8 cellular contexts compared by ENCODE assay signal in genomic region chr13:100100115-100100879, GRCh38. TPM values are rescaled to one million over a fixed set of nuclear protein-coding genes. Genes with fewer than 3 reads are reported as not detected.
DNase-seq lines count a peak whose midpoint lies in the region; FAIRE-seq and TF ChIP-seq lines count a peak whose summit lies in the region.

No MANE protein-coding gene starts in this region.

- H2AFZ ChIP-seq in keratinocyte (ENCODE audit: control insufficient read depth, low read length) (peak overlapping the region; percentile 73), smooth muscle cell (ENCODE audit: low read depth) (no peak overlapping the region)

- no peaks in the 10 kb centered on the region for H3K27me3 ChIP-seq in keratinocyte (ENCODE audit: control insufficient read depth, extremely low read depth, insufficient read depth, low read length)
- no peaks in the 10 kb centered on the region for H3K27me3 ChIP-seq in smooth muscle cell (ENCODE audit: low read depth)

- H3K9me1 ChIP-seq in keratinocyte (ENCODE audit: control insufficient read depth, extremely low read depth, insufficient read depth, low read length) = no peaks in the 10 kb centered on the region

- H3K4me2 ChIP-seq in keratinocyte (ENCODE audit: control insufficient read depth, extremely low read depth, insufficient read depth, low read depth, low read length) (peak overlapping the region; percentile 88), smooth muscle cell (no peak overlapping the region)

- POLR2A ChIA-PET in HEK293 (lab: Yijun Ruan, JAX) = interaction anchor here (1.0 to 1.9 kb wide), 2 partner anchors 11 to 117 kb away, joined by 4 to 9 read pairs; partner anchors contain the start of gene PCCA

- H3K36me3 ChIP-seq in HEK293 (ENCODE audit: control insufficient read depth in 2 of 2, insufficient read depth in 1 of 2, low read length in 2 of 2) (peaks cover 0 to 5% of the 10 kb centered on the region in 2 experiments; a peak in 1 of 3 replicates), keratinocyte (ENCODE audit: control insufficient read depth in 2 of 2, extremely low read depth in 1 of 2, insufficient read depth in 2 of 2, low read length in 2 of 2) (no peaks in the 10 kb centered on the region), smooth muscle cell (ENCODE audit: low read depth) (no peaks in the 10 kb centered on the region)

- H3K9ac ChIP-seq in keratinocyte (ENCODE audit: control insufficient read depth, extremely low read depth, insufficient read depth, low read length) (peak overlapping the region; percentile 22), smooth muscle cell (ENCODE audit: low read depth) (no peak overlapping the region)

- TF ChIP-seq CTCF in HEK293 (tag by site-specific recombination; IDR thresholded peaks at IDR 0.05) (no peak), keratinocyte (optimal IDR thresholded peaks at IDR 0.05 in 1 of 3, IDR thresholded peaks at IDR 0.05 in 1 of 3, conservative IDR thresholded peaks at IDR 0.05 in 1 of 3; ENCODE audit: extremely low read depth in 1 of 3, insufficient read depth in 2 of 3, low read length in 3 of 3) (no peak), smooth muscle cell (IDR thresholded peaks at IDR 0.05; ENCODE audit: borderline replicate concordance, insufficient read depth, poor library complexity, severe bottlenecking) (no peak)

- H3K27ac ChIP-seq in HEK293 (ENCODE audit: extremely low read depth, low read depth, low read length) = no peak overlapping the region
- peak overlapping the region; percentile 79 for H3K27ac ChIP-seq in keratinocyte (ENCODE audit: control insufficient read depth, insufficient read depth, low read length)
- H3K27ac ChIP-seq in smooth muscle cell (ENCODE audit: low read depth) = peak overlapping the region; percentile 9

- WGBS in smooth muscle cell (ENCODE audit: low lambda C conversion rate) = 81% methylated on average over 10 of the region's 10 CpGs

- H3K9me3 ChIP-seq in HEK293 (ENCODE audit: control insufficient read depth, insufficient read depth, low read depth, low read length) (no peaks in the 10 kb centered on the region), keratinocyte (ENCODE audit: control insufficient read depth, low read depth, low read length) (no peaks in the 10 kb centered on the region), smooth muscle cell (replicated peaks; ENCODE audit: low read depth) (no peaks in the 10 kb centered on the region)

- H3K79me2 ChIP-seq in keratinocyte (ENCODE audit: control insufficient read depth, insufficient read depth, low read length) = peaks cover 3% of the 10 kb centered on the region
- peaks cover 57% of the 10 kb centered on the region for H3K79me2 ChIP-seq in smooth muscle cell (ENCODE audit: low read depth)

- H3K4me3 ChIP-seq in HEK293 (ENCODE audit: low read depth, low read length) (no peak overlapping the region), keratinocyte (ENCODE audit: control insufficient read depth in 2 of 3, extremely low read depth in 1 of 3, insufficient read depth in 2 of 3, low read depth in 1 of 3, low read length in 3 of 3) (peak overlapping the region in 2 of 3 experiments; percentile 13 to 48), smooth muscle cell (no peak overlapping the region)

- H3F3A ChIP-seq in smooth muscle cell (ENCODE audit: low read depth) = no peaks in the 10 kb centered on the region

- DNase-seq in astrocyte of the hippocampus (ENCODE audit: low read depth, low spot score) (peak; percentile 91), keratinocyte (ENCODE audit: low read depth, low spot score) (no peak), smooth muscle cell (lab: John Stamatoyannopoulos, UW; ENCODE audit: unreplicated experiment) (no peak), activated T-cell treated with anti-CD3 and anti-CD28 coated beads for 4 hours (no peak), UCSD-AML1 (lab: John Stamatoyannopoulos, UW; ENCODE audit: unreplicated experiment) (no peak), amniotic stem cell (lab: John Stamatoyannopoulos, UW) (no peak), GM19239 (ENCODE audit: insufficient read length, low spot score) (no peak)

- dilution Hi-C loops in keratinocyte (cut with MboI; ENCODE audit: extremely low pct_ligation_motif_present, low sequenced_read_pairs) = no loop called here

- H4K20me1 ChIP-seq in keratinocyte (ENCODE audit: control insufficient read depth, extremely low read depth, insufficient read depth, low read length) = no peaks in the 10 kb centered on the region
- H4K20me1 ChIP-seq in smooth muscle cell (ENCODE audit: low read depth) = peaks cover 82% of the 10 kb centered on the region

- FAIRE-seq in keratinocyte (lab: Jason Lieb, UNC) (peak; percentile 89), GM19239 (lab: Jason Lieb, UNC) (no peak)

- CTCF ChIA-PET in HEK293 (lab: Yijun Ruan, JAX) = no interaction called here

- H3K4me1 ChIP-seq in HEK293 (ENCODE audit: control insufficient read depth, insufficient read depth, low read length) (peaks cover 9% of the 10 kb centered on the region), keratinocyte (ENCODE audit: control insufficient read depth, extremely low read depth, insufficient read depth, low read length) (peaks cover 25% of the 10 kb centered on the region), smooth muscle cell (ENCODE audit: low read depth) (no peaks in the 10 kb centered on the region)

TF ChIP-seq in HEK293, 187 proteins besides CTCF, POLR2A, EP300 and RAD21 (continues in another document):
- TF ChIP-seq, protein P1, sequence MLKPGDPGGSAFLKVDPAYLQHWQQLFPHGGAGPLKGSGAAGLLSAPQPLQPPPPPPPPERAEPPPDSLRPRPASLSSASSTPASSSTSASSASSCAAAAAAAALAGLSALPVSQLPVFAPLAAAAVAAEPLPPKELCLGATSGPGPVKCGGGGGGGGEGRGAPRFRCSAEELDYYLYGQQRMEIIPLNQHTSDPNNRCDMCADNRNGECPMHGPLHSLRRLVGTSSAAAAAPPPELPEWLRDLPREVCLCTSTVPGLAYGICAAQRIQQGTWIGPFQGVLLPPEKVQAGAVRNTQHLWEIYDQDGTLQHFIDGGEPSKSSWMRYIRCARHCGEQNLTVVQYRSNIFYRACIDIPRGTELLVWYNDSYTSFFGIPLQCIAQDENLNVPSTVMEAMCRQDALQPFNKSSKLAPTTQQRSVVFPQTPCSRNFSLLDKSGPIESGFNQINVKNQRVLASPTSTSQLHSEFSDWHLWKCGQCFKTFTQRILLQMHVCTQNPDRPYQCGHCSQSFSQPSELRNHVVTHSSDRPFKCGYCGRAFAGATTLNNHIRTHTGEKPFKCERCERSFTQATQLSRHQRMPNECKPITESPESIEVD (tag by site-specific recombination; IDR thresholded peaks at IDR 0.05) = peak; percentile 74
- TF ChIP-seq GLI2 (tag by site-specific recombination; IDR thresholded peaks at IDR 0.05; ENCODE audit: borderline replicate concordance, low read depth) (no peak), ZNF404 (tag by site-specific recombination; IDR thresholded peaks at IDR 0.05) (no peak), SP3 (tag by site-specific recombination; IDR thresholded peaks at IDR 0.05) (no peak), MZF1 (tag by site-specific recombination; IDR thresholded peaks at IDR 0.05; ENCODE audit: borderline replicate concordance) (no peak), FEZF1 (tag by site-specific recombination; IDR thresholded peaks at IDR 0.05) (peak; percentile 87), ZNF600 (tag by site-specific recombination; IDR thresholded peaks at IDR 0.05) (peak; percentile 76), HIC1 (tag by site-specific recombination; IDR thresholded peaks at IDR 0.05) (no peak), PRDM1 (tag by site-specific recombination; IDR thresholded peaks at IDR 0.05) (0 out of 2 replicates have a peak, but pooled peaks have one; percentile 14)
- TF ChIP-seq, protein P2, sequence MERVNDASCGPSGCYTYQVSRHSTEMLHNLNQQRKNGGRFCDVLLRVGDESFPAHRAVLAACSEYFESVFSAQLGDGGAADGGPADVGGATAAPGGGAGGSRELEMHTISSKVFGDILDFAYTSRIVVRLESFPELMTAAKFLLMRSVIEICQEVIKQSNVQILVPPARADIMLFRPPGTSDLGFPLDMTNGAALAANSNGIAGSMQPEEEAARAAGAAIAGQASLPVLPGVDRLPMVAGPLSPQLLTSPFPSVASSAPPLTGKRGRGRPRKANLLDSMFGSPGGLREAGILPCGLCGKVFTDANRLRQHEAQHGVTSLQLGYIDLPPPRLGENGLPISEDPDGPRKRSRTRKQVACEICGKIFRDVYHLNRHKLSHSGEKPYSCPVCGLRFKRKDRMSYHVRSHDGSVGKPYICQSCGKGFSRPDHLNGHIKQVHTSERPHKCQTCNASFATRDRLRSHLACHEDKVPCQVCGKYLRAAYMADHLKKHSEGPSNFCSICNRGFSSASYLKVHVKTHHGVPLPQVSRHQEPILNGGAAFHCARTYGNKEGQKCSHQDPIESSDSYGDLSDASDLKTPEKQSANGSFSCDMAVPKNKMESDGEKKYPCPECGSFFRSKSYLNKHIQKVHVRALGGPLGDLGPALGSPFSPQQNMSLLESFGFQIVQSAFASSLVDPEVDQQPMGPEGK (tag by site-specific recombination; IDR thresholded peaks at IDR 0.05) = peak; percentile 39; the same call in 1 of the 2 replicates

RNA-seq across cellular contexts. Expression of gene PCCA, which starts 11.4 kb away (rescaled TPM):
- polyA plus RNA-seq in keratinocyte (3.6 to 8.1 TPM (median 4.1 TPM) in 3 replicates), smooth muscle cell (24.0 and 24.7 TPM in 2 replicates)
- polyA plus RNA-seq in keratinocyte (2011; ENCODE audit: low read depth) = 15.5 TPM
- 2.8 and 5.8 TPM in 2 replicates for polyA plus RNA-seq in keratinocyte (2011; cell fraction: cytosol; rRNA removed)
- polyA plus RNA-seq in keratinocyte (2011; cell fraction: nucleus; rRNA removed) = 9.5 and 13.4 TPM in 2 replicates
- polyA plus RNA-seq in keratinocyte (2012; ENCODE audit: low replicate concordance) = 8.0 and 10.0 TPM in 2 replicates
- polyA minus RNA-seq in keratinocyte = 1.2 to 24.2 TPM (median 12.8 TPM) in 3 replicates
- polyA minus RNA-seq in keratinocyte (2011; cell fraction: cytosol; rRNA and poly(A)+ RNA removed) = 10.7 TPM
- 12.6 and 29.6 TPM in 2 replicates for polyA minus RNA-seq in keratinocyte (2011; cell fraction: nucleus; rRNA and poly(A)+ RNA removed)
- total RNA-seq in smooth muscle cell = 19.5 and 19.6 TPM in 2 replicates

Comparison
In these comparisons a context has a peak if more than half of its experiments do, and no peak if none do; other contexts are left out.
1. H3K4me3 ChIP-seq: peak in keratinocyte (2 of 3); none in HEK293 (single experiment) and smooth muscle cell (single experiment).